2 cellular contexts compared by ENCODE assay signal in genomic region chr1:10506046-10506676, GRCh38. TPM values are rescaled to one million over a fixed set of nuclear protein-coding genes. Genes with fewer than 3 reads are reported as not detected.
"Had no signal": no experiment of that assay in that cellular context is flagged by ENCODE, and none has a peak within 500 bp of the region (broad histone marks: within the 10 kb centered on the region; RNA-seq: fewer than 3 reads in every experiment).

No MANE protein-coding gene starts in this region.

RNA-seq across cellular contexts. Expression of gene CORT, which starts 56.3 kb away (rescaled TPM):
- total RNA-seq: cardiac septum, chondrocyte had no signal
